ENCODE assay signal across 15 cellular contexts in the genomic region with DNA sequence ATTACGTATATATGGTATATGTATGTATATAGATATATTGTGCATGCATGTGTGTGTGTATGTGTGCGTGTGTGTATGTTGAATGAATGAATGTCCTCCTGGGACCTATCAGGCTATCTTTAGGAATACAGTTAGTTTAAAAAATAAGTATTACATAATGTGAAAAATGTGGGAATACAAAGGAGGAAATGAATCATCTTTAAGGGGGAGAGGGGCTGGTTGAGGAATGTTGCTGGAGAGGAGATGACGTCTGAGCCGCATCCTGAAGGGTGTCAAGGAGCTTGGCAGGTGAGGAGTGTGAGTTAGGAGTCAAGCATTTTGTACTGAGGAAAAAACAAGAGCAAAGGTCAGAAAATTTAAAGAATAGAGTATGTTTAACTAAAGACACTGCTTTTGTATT.
A peak's percentile ranks its signal among the peaks of the same experiment; 100 is the strongest.
DNase-seq lines count a peak whose midpoint lies in the region; ATAC-seq, FAIRE-seq and TF ChIP-seq lines count a peak whose summit lies in the region.
"Had no signal": no experiment of that assay in that cellular context is flagged by ENCODE, and none has a peak within 500 bp of the region (broad histone marks: within the 10 kb centered on the region; RNA-seq: fewer than 3 reads in every experiment).

No MANE protein-coding gene starts in this region.

- DNase-seq in GM04503 (ENCODE audit: low read depth) (peak; percentile 7), NCI-H460 (ENCODE audit: extremely low read depth, low read depth) (peak; percentile 3), endothelial cell of umbilical vein (ENCODE audit: low read depth, low spot score) (peak; percentile 99), non-pigmented ciliary epithelial cell (ENCODE audit: low read depth) (peak; percentile 67), NCI-H526 (lab: John Stamatoyannopoulos, UW) (no peak)
- DNase-seq in stimulated activated naive CD8-positive, alpha-beta T cell treated with anti-CD3 and anti-CD28 coated beads, Interleukin-15, amount 100 ng/mL, for 72 hours: no peak
- no peak for DNase-seq in activated CD4-positive, alpha-beta T cell treated with anti-CD3 and anti-CD28 coated beads for 48 hours
- DNase-seq: activated CD4-positive, CD25-positive, alpha-beta regulatory T cell; activated T-cell treated with anti-CD3 and anti-CD28 coated beads, Interleukin-2, amount 50 U/mL, for 48 hours; aorta; naive thymus-derived CD8-positive, alpha-beta T cell; NCI-H146; thyroid gland had no signal

- no peak overlapping the region for H3K4me2 ChIP-seq in endothelial cell of umbilical vein (ENCODE audit: insufficient read depth, low read length)

- intact Hi-C loops in endothelial cell of umbilical vein (cut with micrococcal nuclease): loop anchor here (1.0 to 2.0 kb wide), 6 partner anchors 54 to 355 kb away; partner anchors contain the start of genes IFT20, LYRM9 and TNFAIP1

- TF ChIP-seq POLR2A in endothelial cell of umbilical vein (IDR thresholded peaks at IDR 0.05; ENCODE audit: low read depth, low read length): peak; percentile 47

- peak overlapping the region; percentile 91 for H3K27ac ChIP-seq in endothelial cell of umbilical vein (ENCODE audit: insufficient read depth, low read depth, low read length)
- H3K27ac ChIP-seq: thyroid gland had no signal

- H3K79me2 ChIP-seq in endothelial cell of umbilical vein (ENCODE audit: control insufficient read depth, insufficient read depth, low read length): no peaks in the 10 kb centered on the region

- no peak overlapping the region for H3K4me3 ChIP-seq in endothelial cell of umbilical vein (replicated peaks in 1 of 3; ENCODE audit: insufficient read depth in 1 of 3, low read depth in 1 of 3, low read length in 3 of 3)
- H3K4me3 ChIP-seq: thyroid gland had no signal

- no peak for TF ChIP-seq CTCF in endothelial cell of umbilical vein (IDR thresholded peaks at IDR 0.05; ENCODE audit: extremely low read depth in 1 of 2, insufficient read depth in 1 of 2, low read depth in 1 of 2, low read length in 2 of 2)

- H4K20me1 ChIP-seq in endothelial cell of umbilical vein (replicated peaks; ENCODE audit: control insufficient read depth, extremely low read depth, insufficient read depth, low read length): no peaks in the 10 kb centered on the region

- peak overlapping the region in 1 of 2 donors; percentile 0 for H3K27ac Mint-ChIP-seq in stimulated activated naive CD8-positive, alpha-beta T cell treated with anti-CD3 and anti-CD28 coated beads, Interleukin-15, amount 100 ng/mL, for 72 hours

- H3K4me3 Mint-ChIP-seq in stimulated activated naive CD8-positive, alpha-beta T cell treated with anti-CD3 and anti-CD28 coated beads, Interleukin-15, amount 100 ng/mL, for 72 hours: no peak overlapping the region
- H3K4me3 Mint-ChIP-seq: naive thymus-derived CD8-positive, alpha-beta T cell had no signal

- H3K9me3 ChIP-seq in endothelial cell of umbilical vein (replicated peaks; ENCODE audit: control insufficient read depth, insufficient read depth, low read length): no peaks in the 10 kb centered on the region
- H3K9me3 ChIP-seq: thyroid gland had no signal

- CTCF ChIA-PET in endothelial cell of umbilical vein (lab: Charles Lee): interaction anchor here (0.9 to 1.3 kb wide), 2 partner anchors 86 to 154 kb away, joined by 5 read pairs; no protein-coding TSS in a partner anchor

- peak; percentile 98 for FAIRE-seq in endothelial cell of umbilical vein (lab: Jason Lieb, UNC)
- FAIRE-seq: D721Med, GM12892 had no signal

- BruUV-seq in endothelial cell of umbilical vein (replicated peaks; lab: Mats Ljungman, UMichigan): no TSS peak

- no peaks in the 10 kb centered on the region for H3K27me3 ChIP-seq in endothelial cell of umbilical vein (ENCODE audit: control insufficient read depth in 2 of 2, insufficient read depth in 2 of 2, low read length in 2 of 2)
- H3K27me3 ChIP-seq: thyroid gland had no signal

- dilution Hi-C loops in endothelial cell of umbilical vein (cut with MboI; ENCODE audit: extremely low pct_ligation_motif_present, low sequenced_read_pairs): no loop called here

- no peaks in the 10 kb centered on the region for H3K9me3 Mint-ChIP-seq in stimulated activated naive CD8-positive, alpha-beta T cell treated with anti-CD3 and anti-CD28 coated beads, Interleukin-15, amount 100 ng/mL, for 72 hours
- H3K9me3 Mint-ChIP-seq: naive thymus-derived CD8-positive, alpha-beta T cell had no signal

- H3K9ac ChIP-seq in endothelial cell of umbilical vein (replicated peaks; ENCODE audit: extremely low read depth, insufficient read depth, low read length): no peak overlapping the region

- POLR2A ChIA-PET in endothelial cell of umbilical vein (lab: Charles Lee): interaction anchor here (1.0 kb wide), 1 partner anchor 154 kb away, joined by 4 read pairs; no protein-coding TSS in a partner anchor

- no peak for ATAC-seq in stimulated activated naive CD8-positive, alpha-beta T cell treated with anti-CD3 and anti-CD28 coated beads, Interleukin-15, amount 100 ng/mL, for 72 hours
- ATAC-seq: naive thymus-derived CD8-positive, alpha-beta T cell had no signal

- H3K36me3 ChIP-seq in endothelial cell of umbilical vein (ENCODE audit: control insufficient read depth in 2 of 2, extremely low read depth in 1 of 2, insufficient read depth in 2 of 2, low read length in 2 of 2): no peaks in the 10 kb centered on the region
- H3K36me3 ChIP-seq: thyroid gland had no signal

- no peaks in the 10 kb centered on the region for H3K9me1 ChIP-seq in endothelial cell of umbilical vein (replicated peaks; ENCODE audit: control insufficient read depth, extremely low read depth, insufficient read depth, low read length)

- peaks cover 4% of the 10 kb centered on the region for H3K4me1 Mint-ChIP-seq in stimulated activated naive CD8-positive, alpha-beta T cell treated with anti-CD3 and anti-CD28 coated beads, Interleukin-15, amount 100 ng/mL, for 72 hours

- H2AFZ ChIP-seq in endothelial cell of umbilical vein (ENCODE audit: low read depth, low read length): no peak overlapping the region

- H3K27me3 Mint-ChIP-seq in stimulated activated naive CD8-positive, alpha-beta T cell treated with anti-CD3 and anti-CD28 coated beads, Interleukin-15, amount 100 ng/mL, for 72 hours: peaks cover 7% of the 10 kb centered on the region

- H3K4me1 ChIP-seq in endothelial cell of umbilical vein (ENCODE audit: control insufficient read depth, extremely low read depth, insufficient read depth, low read length): peaks cover 52% of the 10 kb centered on the region

TF ChIP-seq in endothelial cell of umbilical vein, 7 proteins besides CTCF, POLR2A, EP300 and RAD21:
- TF ChIP-seq EZH2 (IDR thresholded peaks at IDR 0.05; ENCODE audit: borderline replicate concordance, low read depth, low read length, severe bottlenecking) (no peak), GATA2 (IDR thresholded peaks at IDR 0.05; ENCODE audit: insufficient read depth, insufficient read length, low read depth, low read length) (peak; percentile 66), FOS (IDR thresholded peaks at IDR 0.05; ENCODE audit: borderline replicate concordance, insufficient read depth, low read length) (peak; percentile 99), POLR2AphosphoS5 (IDR thresholded peaks at IDR 0.05; ENCODE audit: insufficient read depth, low read depth, low read length) (peak; percentile 95), JUN (IDR thresholded peaks at IDR 0.05; ENCODE audit: borderline replicate concordance, insufficient read depth, insufficient read length, low read depth) (peak; percentile 99)
- TF ChIP-seq, protein P1, sequence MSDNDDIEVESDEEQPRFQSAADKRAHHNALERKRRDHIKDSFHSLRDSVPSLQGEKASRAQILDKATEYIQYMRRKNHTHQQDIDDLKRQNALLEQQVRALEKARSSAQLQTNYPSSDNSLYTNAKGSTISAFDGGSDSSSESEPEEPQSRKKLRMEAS (IDR thresholded peaks at IDR 0.05; ENCODE audit: insufficient read depth, insufficient read length): no peak

Comparison
In these comparisons a context has a peak if more than half of its experiments do, and no peak if none do; other contexts are left out.
1. DNase-seq: peak in GM04503 (single experiment), NCI-H460 (single experiment), endothelial cell of umbilical vein (single experiment) and non-pigmented ciliary epithelial cell (single experiment); none in stimulated activated naive CD8-positive, alpha-beta T cell treated with anti-CD3 and anti-CD28 coated beads, Interleukin-15, amount 100 ng/mL, for 72 hours (0 of 2), NCI-H526 (0 of 2) and activated CD4-positive, alpha-beta T cell treated with anti-CD3 and anti-CD28 coated beads for 48 hours (single experiment).